ENCODE assay signal across 21 cellular contexts in the genomic region with DNA sequence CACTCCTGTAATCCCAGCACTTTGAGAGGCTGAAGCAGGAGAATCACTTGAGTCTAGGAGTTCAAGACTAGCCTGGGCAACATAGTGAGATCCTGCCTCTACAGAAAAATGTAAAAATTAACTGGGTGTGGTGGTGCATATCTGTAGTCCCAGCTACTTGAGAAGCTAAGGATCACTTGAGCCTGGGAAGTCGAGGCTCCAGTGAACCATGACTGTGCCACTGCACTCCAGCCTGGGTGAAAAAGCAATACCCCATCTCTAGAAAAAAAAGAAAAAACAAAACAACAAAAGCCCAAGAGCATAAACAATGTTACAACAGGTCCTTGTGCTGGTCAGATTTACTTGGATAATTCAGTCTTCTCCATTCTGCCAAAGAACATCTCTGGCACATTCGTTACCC.
"Had no signal": no experiment of that assay in that cellular context is flagged by ENCODE, and none has a peak within 500 bp of the region (broad histone marks: within the 10 kb centered on the region; RNA-seq: fewer than 3 reads in every experiment).

No MANE protein-coding gene starts in this region.

- DNase-seq: activated CD4-positive, alpha-beta T cell treated with anti-CD3 and anti-CD28 coated beads for 48 hours; activated CD8-positive, alpha-beta T cell treated with anti-CD3 and anti-CD28 coated beads for 36 hours; activated effector memory CD4-positive, alpha-beta T cell treated with anti-CD3 and anti-CD28 coated beads, Interleukin-2, amount 50 U/mL, for 16 hours; activated T-cell treated with anti-CD3 and anti-CD28 coated beads, Interleukin-2, amount 50 U/mL, for 48 hours; amygdala; cerebellar nuclear complex; dermis blood vessel endothelial cell; foreskin melanocyte; head of caudate nucleus; midbrain; sigmoid colon; stimulated activated CD4-positive, alpha-beta T cell treated with anti-CD3 and anti-CD28 coated beads, Interleukin-1b, Interleukin-23, amount 100 ng/mL, for 48 hours; T-helper 2 cell had no signal

- H3K9me3 Mint-ChIP-seq: activated CD8-positive, alpha-beta T cell treated with anti-CD3 and anti-CD28 coated beads for 36 hours had no signal

- H3K27me3 Mint-ChIP-seq: activated naive CD4-positive, alpha-beta T cell treated with anti-CD3 and anti-CD28 coated beads, Interleukin-2, amount 50 U/mL, for 24 hours had no signal

- H3K4me1 Mint-ChIP-seq: brain, neural progenitor cell had no signal

- H2AFZ ChIP-seq: neural progenitor cell, parathyroid adenoma had no signal

- H3K9me3 ChIP-seq: sigmoid colon, tibial nerve, vagina had no signal

- H3K79me2 ChIP-seq: parathyroid adenoma had no signal

- H3K4me1 ChIP-seq: neural progenitor cell, parathyroid adenoma had no signal

- H3K27ac ChIP-seq: epithelial cell of prostate, neural progenitor cell, parathyroid adenoma, vagina had no signal

- H3K4me3 ChIP-seq: lung, neural progenitor cell, sigmoid colon, tibial nerve, vagina had no signal

- H3K36me3 ChIP-seq: neural progenitor cell had no signal

- ATAC-seq: activated CD8-positive, alpha-beta T cell treated with anti-CD3 and anti-CD28 coated beads for 36 hours had no signal

- H3K4me3 Mint-ChIP-seq: activated CD8-positive, alpha-beta T cell treated with anti-CD3 and anti-CD28 coated beads for 36 hours; activated naive CD4-positive, alpha-beta T cell treated with anti-CD3 and anti-CD28 coated beads, Interleukin-2, amount 50 U/mL, for 24 hours; brain; neural progenitor cell had no signal

- H3K4me2 ChIP-seq: neural progenitor cell had no signal

- H3K27me3 ChIP-seq: neural progenitor cell, sigmoid colon, tibial nerve, vagina had no signal

- H3K27ac Mint-ChIP-seq: activated CD8-positive, alpha-beta T cell treated with anti-CD3 and anti-CD28 coated beads for 36 hours; activated naive CD4-positive, alpha-beta T cell treated with anti-CD3 and anti-CD28 coated beads, Interleukin-2, amount 50 U/mL, for 24 hours; brain; neural progenitor cell had no signal
